In genomic region chr13:77345150-77345780, GRCh38 we compare ENCODE assay signal across 8 cellular contexts. TPM values are rescaled to one million over a fixed set of nuclear protein-coding genes. Genes with fewer than 3 reads are reported as not detected.
DNase-seq lines count a peak whose midpoint lies in the region; ATAC-seq lines count a peak whose summit lies in the region.

No MANE protein-coding gene starts in this region.

- peaks cover 3% of the 10 kb centered on the region for H3K9me3 Mint-ChIP-seq in activated naive CD8-positive, alpha-beta T cell treated with anti-CD3 and anti-CD28 coated beads for 36 hours

- H3K4me1 Mint-ChIP-seq in activated naive CD8-positive, alpha-beta T cell treated with anti-CD3 and anti-CD28 coated beads for 36 hours, result peaks cover 16% of the 10 kb centered on the region

- H3K27ac Mint-ChIP-seq in activated naive CD8-positive, alpha-beta T cell treated with anti-CD3 and anti-CD28 coated beads for 36 hours, result peak overlapping the region; percentile 85

- H3K27me3 Mint-ChIP-seq in activated naive CD8-positive, alpha-beta T cell treated with anti-CD3 and anti-CD28 coated beads for 36 hours, result no peaks in the 10 kb centered on the region

- H3K36me3 Mint-ChIP-seq in activated naive CD8-positive, alpha-beta T cell treated with anti-CD3 and anti-CD28 coated beads for 36 hours, result no peaks in the 10 kb centered on the region

- ATAC-seq in GM18858 (IDR thresholded peaks at IDR 0.05; ENCODE audit: unreplicated experiment) (peak; percentile 53), HG02610 (IDR thresholded peaks at IDR 0.05; ENCODE audit: unreplicated experiment) (peak; percentile 71)

- H3K4me3 Mint-ChIP-seq in activated naive CD8-positive, alpha-beta T cell treated with anti-CD3 and anti-CD28 coated beads for 36 hours, result peak overlapping the region; percentile 11

- DNase-seq in NCI-H1417 treated with DMSO at 0.1 percent for 48 hours (lab: John Stamatoyannopoulos, UW) (peak; percentile 99), NCI-H524 treated with DMSO at 0.1 percent for 48 hours (lab: John Stamatoyannopoulos, UW) (no peak), GM19238 (ENCODE audit: insufficient read length, low spot score) (no peak), inferior parietal cortex (ENCODE audit: extremely low spot score) (no peak), NK-92 (lab: John Stamatoyannopoulos, UW; ENCODE audit: unreplicated experiment) (no peak)
- peak; percentile 38 for DNase-seq in activated naive CD8-positive, alpha-beta T cell treated with anti-CD3 and anti-CD28 coated beads for 36 hours

RNA-seq across cellular contexts. Expression of gene MYCBP2, which starts 18.4 kb away (rescaled TPM):
- total RNA-seq in activated naive CD8-positive, alpha-beta T cell treated with anti-CD3 and anti-CD28 coated beads for 36 hours, result 10 to 100 TPM; 89.5 to 94.2 TPM

Comparison
In these comparisons a context has a peak if more than half of its experiments do, and no peak if none do; other contexts are left out.
1. DNase-seq: peak in NCI-H1417 treated with DMSO at 0.1 percent for 48 hours (single experiment) and activated naive CD8-positive, alpha-beta T cell treated with anti-CD3 and anti-CD28 coated beads for 36 hours (single experiment); none in NCI-H524 treated with DMSO at 0.1 percent for 48 hours (single experiment), GM19238 (single experiment), inferior parietal cortex (single experiment) and NK-92 (single experiment).